18 cellular contexts compared by ENCODE assay signal in the genomic region with DNA sequence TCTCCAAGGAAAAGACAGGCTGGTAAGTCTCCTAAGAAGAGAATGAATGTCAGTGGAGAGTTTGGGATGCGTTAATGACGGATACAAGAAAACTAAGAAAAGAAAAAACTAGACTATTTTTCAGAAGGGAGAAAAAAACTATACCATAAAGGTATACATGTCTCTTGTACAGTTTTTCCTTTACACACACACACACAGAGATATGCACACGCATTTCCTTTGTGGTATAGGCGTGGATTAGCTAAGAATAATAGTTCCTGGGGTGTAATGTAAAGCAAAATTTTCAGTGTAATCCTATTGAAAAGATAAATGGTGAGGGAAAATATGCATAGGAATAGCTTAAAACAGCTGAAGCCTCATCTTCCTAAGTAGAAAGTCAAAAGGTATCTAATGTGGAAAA. TPM values are rescaled to one million over a fixed set of nuclear protein-coding genes. Genes with fewer than 3 reads are reported as not detected.
DNase-seq lines count a peak whose midpoint lies in the region; ATAC-seq and TF ChIP-seq lines count a peak whose summit lies in the region.
"Had no signal": no experiment of that assay in that cellular context is flagged by ENCODE, and none has a peak within 500 bp of the region (broad histone marks: within the 10 kb centered on the region; RNA-seq: fewer than 3 reads in every experiment).

No MANE protein-coding gene starts in this region.

- POLR2A ChIA-PET in CD8-positive, alpha-beta T cell (lab: Charles Lee) = interaction anchor here (0.9 to 1.2 kb wide), 3 partner anchors 28 to 37 kb away, joined by 3 to 4 read pairs (median 4); partner anchors contain the start of gene GABPB1
- POLR2A ChIA-PET in HEK293T (lab: Yijun Ruan, JAX) = interaction anchor here (1.0 kb wide), 1 partner anchor 36 kb away, joined by 3 read pairs; the partner anchor contains the start of gene GABPB1

- 0 out of 2 replicates have a peak overlapping the region, but pooled peaks have one; percentile 18 for H3K9ac ChIP-seq in BLaER1

- no peak overlapping the region for H3K4me3 ChIP-seq in BLaER1
- no peak overlapping the region for H3K4me3 ChIP-seq in CD8-positive, alpha-beta T cell (ENCODE audit: low read depth, low read length)
- H3K4me3 ChIP-seq: adrenal gland, cardiac muscle cell, HAP-1, tibial nerve had no signal

- no peaks in the 10 kb centered on the region for H3K9me3 ChIP-seq in BLaER1
- no peaks in the 10 kb centered on the region for H3K9me3 ChIP-seq in CD8-positive, alpha-beta T cell (ENCODE audit: low read length)
- H3K9me3 ChIP-seq: adrenal gland, BE2C, HAP-1, tibial nerve had no signal

- no peak for TF ChIP-seq CTCF in CD8-positive, alpha-beta T cell (IDR thresholded peaks at IDR 0.05)

- ATAC-seq in CD8-positive, alpha-beta T cell = no peak
- peak; percentile 61 for ATAC-seq in activated T-helper 17 cell treated with anti-CD3 and anti-CD28 coated beads, Interleukin-2, amount 50 U/mL, for 72 hours (replicated peaks)
- no peak for ATAC-seq in naive B cell (ENCODE audit: low read depth in 2 of 2)
- ATAC-seq: esophagus mucosa, PC-3 had no signal

- H3K27me3 Mint-ChIP-seq in CD8-positive, alpha-beta T cell (ENCODE audit: low read depth) = no peaks in the 10 kb centered on the region
- no peaks in the 10 kb centered on the region for H3K27me3 Mint-ChIP-seq in activated T-helper 17 cell treated with anti-CD3 and anti-CD28 coated beads, Interleukin-2, amount 50 U/mL, for 72 hours
- no peaks in the 10 kb centered on the region for H3K27me3 Mint-ChIP-seq in naive B cell

- DNase-seq in CD8-positive, alpha-beta T cell = no peak
- DNase-seq in naive B cell = no peak
- no peak for DNase-seq in kidney glomerular epithelial cell (lab: John Stamatoyannopoulos, UW)
- no peak for DNase-seq in NOMO-1 treated with dmso at 0.1 percent for 144 hours (lab: John Stamatoyannopoulos, UW; ENCODE audit: unreplicated experiment)
- no peak for DNase-seq in HEK293T (ENCODE audit: extremely low spot score)
- DNase-seq: adrenal gland, BE2C, DMS53, NCI-H1105 treated with DMSO at 0.1 percent for 48 hours, NCI-H69, PC-3 had no signal

- no peaks in the 10 kb centered on the region for H3K36me3 Mint-ChIP-seq in CD8-positive, alpha-beta T cell
- peaks cover 5% of the 10 kb centered on the region for H3K36me3 Mint-ChIP-seq in activated T-helper 17 cell treated with anti-CD3 and anti-CD28 coated beads, Interleukin-2, amount 50 U/mL, for 72 hours (ENCODE audit: low read depth)
- no peaks in the 10 kb centered on the region for H3K36me3 Mint-ChIP-seq in naive B cell

- no peaks in the 10 kb centered on the region for H3K27me3 ChIP-seq in BLaER1
- H3K27me3 ChIP-seq in CD8-positive, alpha-beta T cell (ENCODE audit: insufficient read depth, low read length) = no peaks in the 10 kb centered on the region
- H3K27me3 ChIP-seq: adrenal gland, BE2C, cardiac muscle cell, tibial nerve had no signal

- H3K27ac Mint-ChIP-seq in CD8-positive, alpha-beta T cell = peak overlapping the region; percentile 56
- peak overlapping the region; percentile 82 for H3K27ac Mint-ChIP-seq in activated T-helper 17 cell treated with anti-CD3 and anti-CD28 coated beads, Interleukin-2, amount 50 U/mL, for 72 hours
- peak overlapping the region in 5 of 6 donors; percentile 16 to 90 (median 36) for H3K27ac Mint-ChIP-seq in naive B cell

- H3K36me3 ChIP-seq in BLaER1 = peaks cover 5% of the 10 kb centered on the region
- no peaks in the 10 kb centered on the region for H3K36me3 ChIP-seq in CD8-positive, alpha-beta T cell (ENCODE audit: insufficient read depth, low read length)
- H3K36me3 ChIP-seq: adrenal gland, BE2C, cardiac muscle cell, HAP-1, tibial nerve had no signal

- peaks cover 21% of the 10 kb centered on the region for H3K4me1 Mint-ChIP-seq in CD8-positive, alpha-beta T cell (ENCODE audit: low read depth)
- peaks cover 9% of the 10 kb centered on the region for H3K4me1 Mint-ChIP-seq in activated T-helper 17 cell treated with anti-CD3 and anti-CD28 coated beads, Interleukin-2, amount 50 U/mL, for 72 hours
- H3K4me1 Mint-ChIP-seq in naive B cell = peaks cover 8 to 17% (median 14%) of the 10 kb centered on the region in 3 donors

- H4K20me1 ChIP-seq in BLaER1 = peaks cover 64% of the 10 kb centered on the region

- H3K4me2 ChIP-seq in BLaER1 = peak overlapping the region; percentile 24

- CTCF ChIA-PET in CD8-positive, alpha-beta T cell (lab: Charles Lee) = interaction anchor here (0.7 kb wide), 1 partner anchor 12 kb away, joined by 3 read pairs; no protein-coding TSS in a partner anchor
- CTCF ChIA-PET in HEK293T (lab: Yijun Ruan, JAX) = interaction anchor here (0.6 kb wide), 1 partner anchor 316 kb away, joined by 3 read pairs; no protein-coding TSS in a partner anchor

- intact Hi-C loops in CD8-positive, alpha-beta T cell (cut with DNase I, micrococcal nuclease) = loop anchor here (2.0 to 10.0 kb wide), 5 partner anchors 32 to 1441 kb away; partner anchors contain the start of genes EID1 (in 1 of the 2), FGF7 (in 1 of the 2), GABPB1 (in 1 of the 2) and SLC27A2 (in 1 of the 2)

- peak overlapping the region; percentile 57 for H3K4me3 Mint-ChIP-seq in CD8-positive, alpha-beta T cell
- H3K4me3 Mint-ChIP-seq in activated T-helper 17 cell treated with anti-CD3 and anti-CD28 coated beads, Interleukin-2, amount 50 U/mL, for 72 hours = peak overlapping the region; percentile 67
- peak overlapping the region in 1 of 8 donors; percentile 53 for H3K4me3 Mint-ChIP-seq in naive B cell

- H3K27ac ChIP-seq in BLaER1 = no peak overlapping the region
- no peak overlapping the region for H3K27ac ChIP-seq in CD8-positive, alpha-beta T cell (ENCODE audit: low read depth, low read length)
- H3K27ac ChIP-seq: adrenal gland, cardiac muscle cell, tibial nerve had no signal

- peaks cover 13% of the 10 kb centered on the region for H3K4me1 ChIP-seq in BLaER1
- H3K4me1 ChIP-seq in CD8-positive, alpha-beta T cell (ENCODE audit: insufficient read depth, low read length) = no peaks in the 10 kb centered on the region
- H3K4me1 ChIP-seq: BE2C had no signal

- no peaks in the 10 kb centered on the region for H3K9me3 Mint-ChIP-seq in CD8-positive, alpha-beta T cell
- no peaks in the 10 kb centered on the region for H3K9me3 Mint-ChIP-seq in activated T-helper 17 cell treated with anti-CD3 and anti-CD28 coated beads, Interleukin-2, amount 50 U/mL, for 72 hours
- no peaks in the 10 kb centered on the region for H3K9me3 Mint-ChIP-seq in naive B cell

TF ChIP-seq in HEK293T, 16 proteins besides CTCF, POLR2A, EP300 and RAD21:
- no peak for TF ChIP-seq HDGF (IDR thresholded peaks at IDR 0.05; ENCODE audit: borderline replicate concordance)
- no peak for TF ChIP-seq FOXK2 (IDR thresholded peaks at IDR 0.05)
- TF ChIP-seq LEF1 (IDR thresholded peaks at IDR 0.05; ENCODE audit: borderline replicate concordance) = no peak
- no peak for TF ChIP-seq SP1 (IDR thresholded peaks at IDR 0.05)
- no peak for TF ChIP-seq NFRKB (IDR thresholded peaks at IDR 0.05)
- TF ChIP-seq BHLHE40 (IDR thresholded peaks at IDR 0.05; ENCODE audit: borderline replicate concordance) = no peak
- no peak for TF ChIP-seq TARDBP (IDR thresholded peaks at IDR 0.05)
- no peak for TF ChIP-seq ZNF384 (IDR thresholded peaks at IDR 0.05)
- TF ChIP-seq SUZ12 (IDR thresholded peaks at IDR 0.05) = no peak
- TF ChIP-seq PKNOX1 (IDR thresholded peaks at IDR 0.05) = no peak
- TF ChIP-seq ARNT (IDR thresholded peaks at IDR 0.05) = no peak
- TF ChIP-seq CTBP1 (IDR thresholded peaks at IDR 0.05; ENCODE audit: borderline replicate concordance) = no peak
- TF ChIP-seq FOXA1 (IDR thresholded peaks at IDR 0.05) = no peak
- TF ChIP-seq FOXM1 (IDR thresholded peaks at IDR 0.05; ENCODE audit: borderline replicate concordance) = no peak

RNA-seq across cellular contexts. Expression of gene GABPB1, which starts 36.3 kb away (rescaled TPM):
- total RNA-seq in CD8-positive, alpha-beta T cell = 10 to 100 TPM; 27.0 to 31.0 TPM
- total RNA-seq in activated T-helper 17 cell treated with anti-CD3 and anti-CD28 coated beads, Interleukin-2, amount 50 U/mL, for 72 hours = 10 to 100 TPM; 30.9 to 31.2 TPM
- 10 to 100 TPM; 40.1 to 67.8 (median 48.2) TPM for polyA plus RNA-seq in naive B cell (ENCODE audit: low read depth in 6 of 6)

RNA-seq across cellular contexts. Expression of gene HDC, which starts 53.2 kb away (rescaled TPM):
- total RNA-seq in CD8-positive, alpha-beta T cell = not detected
- 1 to 10 TPM in 1 of 2 donors, not detected in 1; 1.2 TPM for total RNA-seq in activated T-helper 17 cell treated with anti-CD3 and anti-CD28 coated beads, Interleukin-2, amount 50 U/mL, for 72 hours
- 1 to 10 TPM in 1 of 6 donors, under 1 TPM in 1, not detected in 4; 0.20 to 2.8 TPM for polyA plus RNA-seq in naive B cell (ENCODE audit: low read depth in 6 of 6)
- total RNA-seq: cardiac muscle cell, LHCN-M2, PC-3 had no signal
- polyA plus RNA-seq: cardiac muscle cell had no signal
